ENCODE assay signal across 28 cellular contexts in genomic region chr20:54922096-54922495, GRCh38.
"Had no signal": no experiment of that assay in that cellular context is flagged by ENCODE, and none has a peak within 500 bp of the region (broad histone marks: within the 10 kb centered on the region; RNA-seq: fewer than 3 reads in every experiment).

No MANE protein-coding gene starts in this region.

- H3K36me3 ChIP-seq: colonic mucosa, esophagus muscularis mucosa, esophagus squamous epithelium, gastrocnemius medialis, gastroesophageal sphincter, heart left ventricle, heart right ventricle had no signal

- H3K27ac ChIP-seq: colonic mucosa, coronary artery, dorsolateral prefrontal cortex, epithelial cell of prostate, esophagus muscularis mucosa, esophagus squamous epithelium, foreskin keratinocyte, gastrocnemius medialis, gastroesophageal sphincter, heart left ventricle, heart right ventricle had no signal

- FAIRE-seq: colon, endometrium, endothelial cell of umbilical vein, frontal cortex had no signal

- H3K27me3 ChIP-seq: colonic mucosa, esophagus muscularis mucosa, esophagus squamous epithelium, foreskin keratinocyte, gastrocnemius medialis, gastroesophageal sphincter, heart left ventricle, heart right ventricle had no signal

- H3K9me3 ChIP-seq: colonic mucosa, esophagus muscularis mucosa, esophagus squamous epithelium, gastrocnemius medialis, gastroesophageal sphincter, heart left ventricle, heart right ventricle had no signal

- H3K4me3 ChIP-seq: colonic mucosa, coronary artery, dorsolateral prefrontal cortex, esophagus muscularis mucosa, esophagus squamous epithelium, gastrocnemius medialis, gastroesophageal sphincter, heart left ventricle, heart right ventricle had no signal

- DNase-seq: colonic mucosa; cortex of kidney; dermis blood vessel endothelial cell; dorsolateral prefrontal cortex; effector CD4-positive, alpha-beta T cell; effector CD8-positive, alpha-beta T cell; effector memory CD4-positive, alpha-beta T cell; effector memory CD8-positive, alpha-beta T cell; endodermal cell; erythroblast; esophagus squamous epithelium; foreskin fibroblast; foreskin keratinocyte; foreskin melanocyte; gastrocnemius medialis; glutamatergic neuron; head of caudate nucleus; heart left ventricle; heart right ventricle had no signal

- H3K4me1 ChIP-seq: colonic mucosa, esophagus muscularis mucosa, esophagus squamous epithelium, foreskin keratinocyte, gastrocnemius medialis, gastroesophageal sphincter, heart left ventricle, heart right ventricle had no signal

- ATAC-seq: effector memory CD8-positive, alpha-beta T cell; esophagus mucosa; foreskin keratinocyte; gastrocnemius medialis; gastroesophageal sphincter; heart left ventricle; heart right ventricle had no signal
